In the genomic region with DNA sequence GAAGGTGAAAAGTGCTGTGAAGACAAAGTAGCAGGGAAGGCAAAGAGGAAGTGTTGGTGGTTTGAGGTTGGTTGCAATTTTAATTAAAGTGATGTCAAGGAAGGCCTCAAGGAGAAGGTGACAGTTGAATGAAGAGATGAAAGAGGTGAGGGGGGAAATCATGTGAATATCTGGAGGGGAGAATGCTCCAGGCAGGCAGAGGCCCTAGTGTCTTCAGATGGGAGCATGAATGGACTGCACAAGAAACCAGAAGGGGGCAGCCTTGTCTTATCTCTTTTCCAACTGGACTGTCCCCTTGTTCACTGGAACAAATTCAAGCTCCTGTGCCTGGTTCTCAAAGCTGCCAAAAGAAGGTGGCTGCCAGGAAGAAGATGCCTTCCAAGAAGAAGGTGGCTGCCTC, we compare ENCODE assay signal across 11 cellular contexts.
A peak's percentile ranks its signal among the peaks of the same experiment; 100 is the strongest.
DNase-seq lines count a peak whose midpoint lies in the region; ATAC-seq lines count a peak whose summit lies in the region.
"Had no signal": no experiment of that assay in that cellular context is flagged by ENCODE, and none has a peak within 500 bp of the region (broad histone marks: within the 10 kb centered on the region; RNA-seq: fewer than 3 reads in every experiment).

No MANE protein-coding gene starts in this region.

- H3K36me3 ChIP-seq in Karpas-422 (ENCODE audit: insufficient read depth, low read length): no peaks in the 10 kb centered on the region

- no peaks in the 10 kb centered on the region for H3K9me3 ChIP-seq in Karpas-422 (ENCODE audit: low read length)

- CTCF ChIA-PET in activated CD8-positive, alpha-beta T cell treated with anti-CD3 and anti-CD28 coated beads, Interleukin-2, amount 10 ng/mL, durations not matched to agents 7 days and 5 days (lab: Charles Lee): interaction anchor here (1.1 kb wide), 1 partner anchor 430 kb away, joined by 3 read pairs; no protein-coding TSS in a partner anchor

- no peak overlapping the region for H3K4me3 Mint-ChIP-seq in activated CD8-positive, alpha-beta T cell treated with anti-CD3 and anti-CD28 coated beads, Interleukin-2, amount 10 ng/mL, durations not matched to agents 7 days and 5 days
- H3K4me3 Mint-ChIP-seq: dendritic cell treated with granulocyte-macrophage colony-stimulating factor and Interleukin-4, amounts not matched to agents 40 ng/mL and 50 ng/mL, for 4 days had no signal

- no peak overlapping the region for H3K27ac ChIP-seq in Karpas-422 (ENCODE audit: low read length)
- H3K27ac ChIP-seq: 22Rv1 had no signal

- H3K79me2 ChIP-seq in Karpas-422 (ENCODE audit: low read length): no peaks in the 10 kb centered on the region

- H3K27me3 ChIP-seq in Karpas-422 (ENCODE audit: low read length): no peaks in the 10 kb centered on the region

- DNase-seq in DMS 273 (lab: John Stamatoyannopoulos, UW; ENCODE audit: unreplicated experiment) (peak; percentile 16), DMS 273 treated with DMSO at 0.1 percent for 48 hours (lab: John Stamatoyannopoulos, UW) (no peak), Karpas-422 (peak; percentile 51), iris pigment epithelial cell (ENCODE audit: low read depth) (peak; percentile 11), SHP77 (lab: John Stamatoyannopoulos, UW) (no peak)
- DNase-seq in activated CD8-positive, alpha-beta T cell treated with anti-CD3 and anti-CD28 coated beads, Interleukin-2, amount 10 ng/mL, durations not matched to agents 7 days and 5 days: peak; percentile 23
- DNase-seq: NCI-H1694 had no signal

- H4K20me1 ChIP-seq in Karpas-422 (ENCODE audit: insufficient read depth, low read depth, low read length): no peaks in the 10 kb centered on the region

- ATAC-seq in activated CD8-positive, alpha-beta T cell treated with anti-CD3 and anti-CD28 coated beads, Interleukin-2, amount 10 ng/mL, durations not matched to agents 7 days and 5 days: peak; percentile 42
- ATAC-seq in GM19452 (IDR thresholded peaks at IDR 0.05; ENCODE audit: unreplicated experiment): no peak
- no peak for ATAC-seq in esophagus mucosa

- H3K9me2 ChIP-seq in Karpas-422 (replicated peaks; ENCODE audit: insufficient read depth, low read length): no peaks in the 10 kb centered on the region

- POLR2A ChIA-PET in activated CD8-positive, alpha-beta T cell treated with anti-CD3 and anti-CD28 coated beads, Interleukin-2, amount 10 ng/mL, durations not matched to agents 7 days and 5 days (lab: Charles Lee): no interaction called here

- no peak overlapping the region for H3K4me2 ChIP-seq in Karpas-422 (ENCODE audit: low read depth, low read length, poor library complexity, severe bottlenecking)

- H2AFZ ChIP-seq in Karpas-422 (ENCODE audit: low read length): no peak overlapping the region

- peak overlapping the region; percentile 47 for H3K27ac Mint-ChIP-seq in activated CD8-positive, alpha-beta T cell treated with anti-CD3 and anti-CD28 coated beads, Interleukin-2, amount 10 ng/mL, durations not matched to agents 7 days and 5 days
- H3K27ac Mint-ChIP-seq: dendritic cell treated with granulocyte-macrophage colony-stimulating factor and Interleukin-4, amounts not matched to agents 40 ng/mL and 50 ng/mL, for 4 days had no signal

- no peaks in the 10 kb centered on the region for H3K27me3 Mint-ChIP-seq in activated CD8-positive, alpha-beta T cell treated with anti-CD3 and anti-CD28 coated beads, Interleukin-2, amount 10 ng/mL, durations not matched to agents 7 days and 5 days (ENCODE audit: low read depth)
- H3K27me3 Mint-ChIP-seq: dendritic cell treated with granulocyte-macrophage colony-stimulating factor and Interleukin-4, amounts not matched to agents 40 ng/mL and 50 ng/mL, for 4 days had no signal

- peaks cover 15% of the 10 kb centered on the region for H3K4me1 Mint-ChIP-seq in activated CD8-positive, alpha-beta T cell treated with anti-CD3 and anti-CD28 coated beads, Interleukin-2, amount 10 ng/mL, durations not matched to agents 7 days and 5 days (ENCODE audit: low read depth)

- no peak overlapping the region for H3K9ac ChIP-seq in Karpas-422 (ENCODE audit: low read length)

- no peaks in the 10 kb centered on the region for H3K4me1 ChIP-seq in Karpas-422 (ENCODE audit: low read length)

- H3K9me3 Mint-ChIP-seq in activated CD8-positive, alpha-beta T cell treated with anti-CD3 and anti-CD28 coated beads, Interleukin-2, amount 10 ng/mL, durations not matched to agents 7 days and 5 days (ENCODE audit: insufficient read depth): no peaks in the 10 kb centered on the region
- H3K9me3 Mint-ChIP-seq: dendritic cell treated with granulocyte-macrophage colony-stimulating factor and Interleukin-4, amounts not matched to agents 40 ng/mL and 50 ng/mL, for 4 days had no signal

- H3K36me3 Mint-ChIP-seq in activated CD8-positive, alpha-beta T cell treated with anti-CD3 and anti-CD28 coated beads, Interleukin-2, amount 10 ng/mL, durations not matched to agents 7 days and 5 days (ENCODE audit: low read depth): no peaks in the 10 kb centered on the region

- no peak overlapping the region for H3K4me3 ChIP-seq in Karpas-422 (ENCODE audit: low read length)

Comparison
In these comparisons a context has a peak if more than half of its experiments do, and no peak if none do; other contexts are left out.
1. DNase-seq: peak in DMS 273 (single experiment), Karpas-422 (single experiment), activated CD8-positive, alpha-beta T cell treated with anti-CD3 and anti-CD28 coated beads, Interleukin-2, amount 10 ng/mL, durations not matched to agents 7 days and 5 days (single experiment) and iris pigment epithelial cell (single experiment); none in DMS 273 treated with DMSO at 0.1 percent for 48 hours (single experiment) and SHP77 (0 of 2).